ENCODE assay signal across 35 cellular contexts in genomic region chr16:88643546-88643932, GRCh38. TPM values are rescaled to one million over a fixed set of nuclear protein-coding genes. Genes with fewer than 3 reads are reported as not detected.
"Had no signal": no experiment of that assay in that cellular context is flagged by ENCODE, and none has a peak within 500 bp of the region (broad histone marks: within the 10 kb centered on the region; RNA-seq: fewer than 3 reads in every experiment).

No MANE protein-coding gene starts in this region.

- H3K9me3 Mint-ChIP-seq: naive thymus-derived CD8-positive, alpha-beta T cell; nephron; neural crest cell; stimulated activated memory B cell treated with anti-CD40 and anti-IgM and Interleukin-4, amounts not matched to agents 10 μg/mL and 1 μg/mL and 100 μg/mL, for 72 hours had no signal

- H3K4me3 Mint-ChIP-seq: nephron; stimulated activated memory B cell treated with anti-CD40 and anti-IgM and Interleukin-4, amounts not matched to agents 10 μg/mL and 1 μg/mL and 100 μg/mL, for 72 hours had no signal

- H3K4me3 ChIP-seq: left lung, lower lobe of right lung, ovary, right atrium auricular region, right lobe of liver, smooth muscle cell, stomach, testis, thyroid gland, transverse colon, upper lobe of left lung, vagina had no signal

- H3K4me1 ChIP-seq: right lobe of liver, testis, vagina had no signal

- DNase-seq: hippocampal formation; kidney glomerular epithelial cell; left cardiac atrium; mammary epithelial cell; mesenchymal stem cell; naive thymus-derived CD8-positive, alpha-beta T cell; ovary; stimulated activated CD4-positive, alpha-beta T cell treated with anti-CD3 and anti-CD28 coated beads, Interleukin-1b, Interleukin-23, amount 100 ng/mL, for 48 hours; stimulated activated CD4-positive, alpha-beta T cell treated with anti-CD3 and anti-CD28 coated beads, Interleukin-2, amount 100 ng/mL, for 48 hours; stimulated activated CD4-positive, alpha-beta T cell treated with anti-CD3 and anti-CD28 coated beads, Interleukin-4, amount 100 ng/mL, for 4 hours; stimulated activated CD8-positive, alpha-beta memory T cell treated with anti-CD3 and anti-CD28 coated beads, Interleukin-4, amount 100 ng/mL, for 48 hours; stimulated activated naive CD8-positive, alpha-beta T cell treated with anti-CD3 and anti-CD28 coated beads, Interleukin-15, Interleukin-2, amounts not matched to agents 100 U/mL and 50 U/mL, for 24 hours; stomach; testis; thyroid gland; transverse colon had no signal

- H3K36me3 ChIP-seq: ovary, right atrium auricular region, right lobe of liver, thyroid gland, transverse colon, vagina had no signal

- H3K9me3 ChIP-seq: left lung, lower lobe of right lung, ovary, right atrium auricular region, right lobe of liver, stomach, testis, thyroid gland, transverse colon, upper lobe of left lung, vagina had no signal

- ATAC-seq: left cardiac atrium; left lung; lower lobe of right lung; naive thymus-derived CD8-positive, alpha-beta T cell; right lobe of liver; stimulated activated memory B cell treated with anti-CD40 and anti-IgM and Interleukin-4, amounts not matched to agents 10 μg/mL and 1 μg/mL and 100 μg/mL, for 72 hours; stimulated activated naive CD8-positive, alpha-beta T cell treated with anti-CD3 and anti-CD28 coated beads, Interleukin-15, Interleukin-2, amounts not matched to agents 100 U/mL and 50 U/mL, for 24 hours had no signal

- FAIRE-seq: keratinocyte had no signal

- H3K4me1 Mint-ChIP-seq: nephron had no signal

- H3K4me2 ChIP-seq: smooth muscle cell had no signal

- H3K27ac ChIP-seq: left lung, lower lobe of right lung, ovary, right atrium auricular region, right lobe of liver, stomach, testis, thyroid gland, transverse colon, upper lobe of left lung, vagina had no signal

- H3K27ac Mint-ChIP-seq: nephron; progenitor cell of endocrine pancreas; stimulated activated memory B cell treated with anti-CD40 and anti-IgM and Interleukin-4, amounts not matched to agents 10 μg/mL and 1 μg/mL and 100 μg/mL, for 72 hours had no signal

- H3K27me3 ChIP-seq: ovary, right lobe of liver, testis, thyroid gland had no signal

RNA-seq across cellular contexts. Expression of gene IL17C, which starts 5.2 kb away (rescaled TPM):
- total RNA-seq: left cardiac atrium, left lung, liver, lower lobe of right lung, mammary epithelial cell, mucosa of gallbladder, omental fat pad, ovary, pulmonary artery endothelial cell, renal cortical epithelial cell, right atrium auricular region, right lobe of liver, skeletal muscle tissue, smooth muscle cell, thyroid gland, transverse colon, urinary bladder, vagina had no signal
- polyA plus RNA-seq: keratinocyte, liver, ovary, smooth muscle cell had no signal

RNA-seq across cellular contexts. Expression of gene SNAI3, which starts 42.8 kb away (rescaled TPM):
- total RNA-seq: mammary epithelial cell, neural crest cell, urinary bladder, vagina had no signal
- polyA plus RNA-seq: keratinocyte had no signal
